18 cellular contexts compared by ENCODE assay signal in the genomic region with DNA sequence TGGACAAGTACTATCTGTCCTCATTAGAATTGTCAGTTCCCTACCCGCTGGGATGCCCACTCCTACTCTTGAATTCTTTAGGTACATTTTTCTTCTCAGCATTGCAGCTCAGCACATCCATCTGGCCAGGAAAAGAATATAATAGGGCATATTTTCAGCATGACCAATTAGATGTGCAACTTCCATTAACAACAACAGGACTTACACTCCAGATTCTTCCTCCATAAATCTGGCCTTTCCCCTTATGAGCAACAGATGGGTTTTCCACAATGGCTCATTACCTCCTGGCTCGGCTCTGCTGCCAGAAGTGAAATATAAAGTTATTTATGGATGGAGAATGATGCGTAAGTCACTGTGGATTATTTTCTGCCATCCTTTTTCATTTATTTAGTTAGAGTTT.
DNase-seq lines count a peak whose midpoint lies in the region; ATAC-seq and TF ChIP-seq lines count a peak whose summit lies in the region.
"Had no signal": no experiment of that assay in that cellular context is flagged by ENCODE, and none has a peak within 500 bp of the region (broad histone marks: within the 10 kb centered on the region; RNA-seq: fewer than 3 reads in every experiment).

No MANE protein-coding gene starts in this region.

- WGBS in smooth muscle cell (ENCODE audit: low lambda C conversion rate), result 84% methylated on average over 3 of the region's 3 CpGs

- no peaks in the 10 kb centered on the region for H3K36me3 ChIP-seq in MG63
- H3K36me3 ChIP-seq in osteoblast (ENCODE audit: insufficient read depth, low read length), result no peaks in the 10 kb centered on the region
- no peaks in the 10 kb centered on the region for H3K36me3 ChIP-seq in smooth muscle cell (ENCODE audit: low read depth)
- H3K36me3 ChIP-seq: vagina had no signal

- no peak overlapping the region for H2AFZ ChIP-seq in osteoblast (ENCODE audit: low read length)
- no peak overlapping the region for H2AFZ ChIP-seq in smooth muscle cell (ENCODE audit: low read depth)
- H2AFZ ChIP-seq: hepatocyte had no signal

- H4K20me1 ChIP-seq in osteoblast (ENCODE audit: insufficient read depth, low read length), result no peaks in the 10 kb centered on the region
- no peaks in the 10 kb centered on the region for H4K20me1 ChIP-seq in smooth muscle cell (ENCODE audit: low read depth)

- ATAC-seq in HG03460 (IDR thresholded peaks at IDR 0.05; ENCODE audit: unreplicated experiment) (no peak), HG03139 (IDR thresholded peaks at IDR 0.05; ENCODE audit: unreplicated experiment) (no peak)
- ATAC-seq: activated naive CD8-positive, alpha-beta T cell treated with anti-CD3 and anti-CD28 coated beads, Interleukin-2, amount 50 U/mL, for 24 hours; left lobe of liver; naive thymus-derived CD8-positive, alpha-beta T cell; stimulated activated memory B cell treated with anti-CD40 and anti-IgM and Interleukin-4, amounts not matched to agents 10 μg/mL and 1 μg/mL and 100 μg/mL, for 72 hours had no signal

- H3K27me3 ChIP-seq in MG63 (no peaks in the 10 kb centered on the region), osteoblast (ENCODE audit: insufficient read depth, low read length) (no peaks in the 10 kb centered on the region), smooth muscle cell (ENCODE audit: low read depth) (no peaks in the 10 kb centered on the region)
- H3K27me3 ChIP-seq: hepatocyte, vagina had no signal

- H3K4me1 ChIP-seq in osteoblast (ENCODE audit: insufficient read depth, low read length), result peaks cover 9% of the 10 kb centered on the region
- peaks cover 3% of the 10 kb centered on the region for H3K4me1 ChIP-seq in smooth muscle cell (ENCODE audit: low read depth)
- H3K4me1 ChIP-seq: vagina had no signal

- DNase-seq in DMS 273 (lab: John Stamatoyannopoulos, UW; ENCODE audit: unreplicated experiment), result peak; percentile 67
- DNase-seq in MG63, result peak; percentile 50
- peak; percentile 22 for DNase-seq in epidermal melanocyte (ENCODE audit: insufficient read length, low spot score)
- DNase-seq in osteoblast (ENCODE audit: insufficient read length, low spot score, missing footprints), result peak; percentile 74
- DNase-seq in NCI-H146 (lab: John Stamatoyannopoulos, UW), result no peak
- DNase-seq in smooth muscle cell (lab: John Stamatoyannopoulos, UW; ENCODE audit: unreplicated experiment), result no peak
- DNase-seq: activated naive CD8-positive, alpha-beta T cell treated with anti-CD3 and anti-CD28 coated beads, Interleukin-2, amount 50 U/mL, for 24 hours; naive thymus-derived CD8-positive, alpha-beta T cell; NCI-H1436; NCI-H82; stimulated activated CD4-positive, alpha-beta T cell treated with anti-CD3 and anti-CD28 coated beads, Interleukin-4, amount 100 ng/mL, for 1 hour had no signal

- TF ChIP-seq CTCF in osteoblast (IDR thresholded peaks at IDR 0.05; ENCODE audit: extremely low read depth, low read depth, low read length), result no peak
- no peak for TF ChIP-seq CTCF in smooth muscle cell (IDR thresholded peaks at IDR 0.05; ENCODE audit: borderline replicate concordance, insufficient read depth, poor library complexity, severe bottlenecking)

- H3F3A ChIP-seq in smooth muscle cell (ENCODE audit: low read depth), result no peaks in the 10 kb centered on the region

- no peak overlapping the region for H3K9ac ChIP-seq in smooth muscle cell (ENCODE audit: low read depth)

- peak overlapping the region; percentile 41 for H3K27ac ChIP-seq in osteoblast (ENCODE audit: low read depth, low read length)
- H3K27ac ChIP-seq in smooth muscle cell (ENCODE audit: low read depth), result no peak overlapping the region
- H3K27ac ChIP-seq: hepatocyte, RWPE1, vagina had no signal

- H3K4me2 ChIP-seq in osteoblast (ENCODE audit: insufficient read depth, low read length) (no peak overlapping the region), smooth muscle cell (no peak overlapping the region)
- H3K4me2 ChIP-seq: hepatocyte had no signal

- H3K79me2 ChIP-seq in osteoblast (ENCODE audit: insufficient read depth, low read length), result no peaks in the 10 kb centered on the region
- H3K79me2 ChIP-seq in smooth muscle cell (ENCODE audit: low read depth), result no peaks in the 10 kb centered on the region
- H3K79me2 ChIP-seq: hepatocyte had no signal

- H3K9me3 ChIP-seq in MG63 (no peaks in the 10 kb centered on the region), osteoblast (ENCODE audit: low read depth, low read length) (no peaks in the 10 kb centered on the region), smooth muscle cell (replicated peaks; ENCODE audit: low read depth) (no peaks in the 10 kb centered on the region)
- H3K9me3 ChIP-seq: vagina had no signal

- no peak overlapping the region for H3K4me3 ChIP-seq in MG63
- no peak overlapping the region for H3K4me3 ChIP-seq in osteoblast (ENCODE audit: insufficient read depth, low read length)
- H3K4me3 ChIP-seq in smooth muscle cell, result no peak overlapping the region
- H3K4me3 ChIP-seq: hepatocyte, vagina had no signal

Comparison
In these comparisons a context has a peak if more than half of its experiments do, and no peak if none do; other contexts are left out.
1. DNase-seq: peak in DMS 273 (single experiment), MG63 (single experiment), epidermal melanocyte (single experiment) and osteoblast (single experiment); none in NCI-H146 (single experiment) and smooth muscle cell (single experiment).